ENCODE assay signal across 18 cellular contexts in genomic region chr18:13438507-13439056, GRCh38.
DNase-seq lines count a peak whose midpoint lies in the region; ATAC-seq, FAIRE-seq and TF ChIP-seq lines count a peak whose summit lies in the region.
"Had no signal": no experiment of that assay in that cellular context is flagged by ENCODE, and none has a peak within 500 bp of the region (broad histone marks: within the 10 kb centered on the region; RNA-seq: fewer than 3 reads in every experiment).

No MANE protein-coding gene starts in this region.

- H3K4me3 Mint-ChIP-seq in activated naive CD4-positive, alpha-beta T cell treated with anti-CD3 and anti-CD28 coated beads, Interleukin-2, amount 10 ng/mL, durations not matched to agents 7 days and 5 days, result peak overlapping the region; percentile 67
- H3K4me3 Mint-ChIP-seq in T-helper 1 cell treated with Interleukin-12 subunit alpha and Interleukin-12 subunit beta and Interleukin-4 antibody, amounts not matched to agents 30 μg/mL and 1 μg/mL, for 36 hours, result peak overlapping the region; percentile 75
- peak overlapping the region; percentile 31 for H3K4me3 Mint-ChIP-seq in central memory CD8-positive, alpha-beta T cell

- H3K27me3 Mint-ChIP-seq in activated naive CD4-positive, alpha-beta T cell treated with anti-CD3 and anti-CD28 coated beads, Interleukin-2, amount 10 ng/mL, durations not matched to agents 7 days and 5 days, result no peaks in the 10 kb centered on the region
- H3K27me3 Mint-ChIP-seq in T-helper 1 cell treated with Interleukin-12 subunit alpha and Interleukin-12 subunit beta and Interleukin-4 antibody, amounts not matched to agents 30 μg/mL and 1 μg/mL, for 36 hours (ENCODE audit: low read depth), result no peaks in the 10 kb centered on the region
- no peaks in the 10 kb centered on the region for H3K27me3 Mint-ChIP-seq in central memory CD8-positive, alpha-beta T cell

- no peak for FAIRE-seq in GM12891 (lab: Jason Lieb, UNC)
- FAIRE-seq: endometrium, GM19239 had no signal

- H3K4me1 ChIP-seq in thoracic aorta (ENCODE audit: control insufficient read depth in 1 of 2, low read depth in 2 of 2), result peaks cover 28 to 58% of the 10 kb centered on the region in 2 donors
- H3K4me1 ChIP-seq: uterus had no signal

- no peak for TF ChIP-seq CTCF in thoracic aorta (IDR thresholded peaks at IDR 0.05)

- H3K9me3 Mint-ChIP-seq in activated naive CD4-positive, alpha-beta T cell treated with anti-CD3 and anti-CD28 coated beads, Interleukin-2, amount 10 ng/mL, durations not matched to agents 7 days and 5 days, result no peaks in the 10 kb centered on the region
- no peaks in the 10 kb centered on the region for H3K9me3 Mint-ChIP-seq in T-helper 1 cell treated with Interleukin-12 subunit alpha and Interleukin-12 subunit beta and Interleukin-4 antibody, amounts not matched to agents 30 μg/mL and 1 μg/mL, for 36 hours
- H3K9me3 Mint-ChIP-seq in central memory CD8-positive, alpha-beta T cell, result no peaks in the 10 kb centered on the region

- H3K4me3 ChIP-seq in thoracic aorta, result no peak overlapping the region
- H3K4me3 ChIP-seq: cardiac muscle cell, skin epidermis, uterus had no signal

- H3K36me3 ChIP-seq in thoracic aorta, result peaks cover 3% of the 10 kb centered on the region
- H3K36me3 ChIP-seq: cardiac muscle cell, uterus had no signal

- no peaks in the 10 kb centered on the region for H3K36me3 Mint-ChIP-seq in activated naive CD4-positive, alpha-beta T cell treated with anti-CD3 and anti-CD28 coated beads, Interleukin-2, amount 10 ng/mL, durations not matched to agents 7 days and 5 days
- H3K36me3 Mint-ChIP-seq in T-helper 1 cell treated with Interleukin-12 subunit alpha and Interleukin-12 subunit beta and Interleukin-4 antibody, amounts not matched to agents 30 μg/mL and 1 μg/mL, for 36 hours (ENCODE audit: low read depth), result peaks cover 3% of the 10 kb centered on the region
- no peaks in the 10 kb centered on the region for H3K36me3 Mint-ChIP-seq in central memory CD8-positive, alpha-beta T cell (ENCODE audit: insufficient read depth)

- CTCF ChIA-PET in activated naive CD4-positive, alpha-beta T cell treated with anti-CD3 and anti-CD28 coated beads, Interleukin-2, amount 10 ng/mL, durations not matched to agents 7 days and 5 days (lab: Charles Lee), result interaction anchor here (0.6 to 2.4 kb wide), 3 partner anchors 13 to 222 kb away, joined by 3 to 6 read pairs (median 5); no protein-coding TSS in a partner anchor

- no peaks in the 10 kb centered on the region for H3K27me3 ChIP-seq in thoracic aorta (replicated peaks; ENCODE audit: insufficient read depth)
- H3K27me3 ChIP-seq: cardiac muscle cell, uterus had no signal

- ATAC-seq in central memory CD8-positive, alpha-beta T cell (replicated peaks; ENCODE audit: extremely low read depth, poor library complexity, severe bottlenecking), result no peak
- ATAC-seq in thoracic aorta (ENCODE audit: insufficient number of reproducible peaks, low FRiP score, low read depth), result no peak

- no peak for TF ChIP-seq POLR2A in GM12891 (IDR thresholded peaks at IDR 0.05; ENCODE audit: low read depth, low read length)

- no peak for DNase-seq in activated naive CD4-positive, alpha-beta T cell treated with anti-CD3 and anti-CD28 coated beads, Interleukin-2, amount 10 ng/mL, durations not matched to agents 7 days and 5 days
- DNase-seq in activated naive CD4-positive, alpha-beta T cell (lab: John Stamatoyannopoulos, UW), result no peak
- DNase-seq in central memory CD8-positive, alpha-beta T cell (ENCODE audit: low spot score in 2 of 2), result no peak
- DNase-seq in thoracic aorta (ENCODE audit: low spot score) (no peak), 8988T (no peak), NCI-H128 (lab: John Stamatoyannopoulos, UW; ENCODE audit: unreplicated experiment) (no peak), GM12891 (ENCODE audit: insufficient read length, low spot score) (no peak)
- DNase-seq: activated gamma-delta T cell, KBM-7, NCI-H1105 treated with DMSO at 0.1 percent for 48 hours, uterus had no signal

- peak overlapping the region; percentile 96 for H3K27ac Mint-ChIP-seq in activated naive CD4-positive, alpha-beta T cell treated with anti-CD3 and anti-CD28 coated beads, Interleukin-2, amount 10 ng/mL, durations not matched to agents 7 days and 5 days
- peak overlapping the region; percentile 86 for H3K27ac Mint-ChIP-seq in T-helper 1 cell treated with Interleukin-12 subunit alpha and Interleukin-12 subunit beta and Interleukin-4 antibody, amounts not matched to agents 30 μg/mL and 1 μg/mL, for 36 hours
- H3K27ac Mint-ChIP-seq in central memory CD8-positive, alpha-beta T cell (ENCODE audit: low read depth), result peak overlapping the region; percentile 73

- H3K27ac ChIP-seq in thoracic aorta, result peak overlapping the region; percentile 90 to 95
- H3K27ac ChIP-seq: cardiac muscle cell, parathyroid adenoma, RWPE1, uterus had no signal

- H3K9me3 ChIP-seq in thoracic aorta, result no peaks in the 10 kb centered on the region
- H3K9me3 ChIP-seq: uterus had no signal

- peaks cover 73% of the 10 kb centered on the region for H3K4me1 Mint-ChIP-seq in activated naive CD4-positive, alpha-beta T cell treated with anti-CD3 and anti-CD28 coated beads, Interleukin-2, amount 10 ng/mL, durations not matched to agents 7 days and 5 days
- H3K4me1 Mint-ChIP-seq in T-helper 1 cell treated with Interleukin-12 subunit alpha and Interleukin-12 subunit beta and Interleukin-4 antibody, amounts not matched to agents 30 μg/mL and 1 μg/mL, for 36 hours (ENCODE audit: low read depth), result peaks cover 59% of the 10 kb centered on the region
- peaks cover 18% of the 10 kb centered on the region for H3K4me1 Mint-ChIP-seq in central memory CD8-positive, alpha-beta T cell

TF ChIP-seq in GM12891, 5 proteins besides CTCF, POLR2A, EP300 and RAD21:
- TF ChIP-seq PAX5 (IDR thresholded peaks at IDR 0.05; ENCODE audit: insufficient read depth, low read length, severe bottlenecking) (no peak), POU2F2 (IDR thresholded peaks at IDR 0.05; ENCODE audit: low read depth, low read length) (no peak)
